Comparison of ENCODE assay signal across 26 cellular contexts in the genomic region with DNA sequence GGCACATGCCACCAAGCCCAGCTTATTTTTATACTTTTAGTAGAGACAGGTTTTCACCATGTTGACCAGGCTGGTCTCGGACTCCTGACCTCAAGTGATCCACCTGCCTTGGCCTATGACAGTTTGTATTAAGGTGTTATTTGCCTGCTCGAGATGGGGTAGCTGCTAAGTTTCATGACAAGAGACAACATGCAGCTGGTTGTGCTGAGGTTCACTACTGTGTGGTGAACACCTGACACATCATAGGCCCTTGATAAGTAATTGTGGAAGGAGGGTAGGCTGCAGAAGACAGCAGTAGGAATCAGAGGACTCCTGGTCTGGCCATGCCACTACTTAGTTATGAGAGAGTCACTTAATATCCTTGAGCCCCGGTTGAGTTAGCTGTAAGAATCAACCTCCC. TPM values are rescaled to one million over a fixed set of nuclear protein-coding genes. Genes with fewer than 3 reads are reported as not detected.
DNase-seq lines count a peak whose midpoint lies in the region; ATAC-seq, FAIRE-seq and TF ChIP-seq lines count a peak whose summit lies in the region.
"Had no signal": no experiment of that assay in that cellular context is flagged by ENCODE, and none has a peak within 500 bp of the region (broad histone marks: within the 10 kb centered on the region; RNA-seq: fewer than 3 reads in every experiment).

No MANE protein-coding gene starts in this region.

- H3K9me3 Mint-ChIP-seq in endothelial cell (ENCODE audit: unreplicated experiment): no peaks in the 10 kb centered on the region
- H3K9me3 Mint-ChIP-seq: activated CD4-positive, alpha-beta T cell treated with anti-CD3 and anti-CD28 coated beads, Interleukin-2, amount 10 ng/mL, durations not matched to agents 24 days and 14 days had no signal

- no peaks in the 10 kb centered on the region for H3K27me3 Mint-ChIP-seq in endothelial cell (ENCODE audit: unreplicated experiment)
- H3K27me3 Mint-ChIP-seq: activated CD4-positive, alpha-beta T cell treated with anti-CD3 and anti-CD28 coated beads, Interleukin-2, amount 10 ng/mL, durations not matched to agents 24 days and 14 days had no signal

- H3K4me1 Mint-ChIP-seq in endothelial cell (ENCODE audit: unreplicated experiment): peaks cover 14% of the 10 kb centered on the region
- H3K4me1 Mint-ChIP-seq: activated CD4-positive, alpha-beta T cell treated with anti-CD3 and anti-CD28 coated beads, Interleukin-2, amount 10 ng/mL, durations not matched to agents 24 days and 14 days had no signal

- no peak for TF ChIP-seq CTCF in endothelial cell (IDR thresholded peaks at IDR 0.05; ENCODE audit: unreplicated experiment)

- no peak overlapping the region for H3K4me3 Mint-ChIP-seq in endothelial cell (ENCODE audit: unreplicated experiment)
- H3K4me3 Mint-ChIP-seq: activated CD4-positive, alpha-beta T cell treated with anti-CD3 and anti-CD28 coated beads, Interleukin-2, amount 10 ng/mL, durations not matched to agents 24 days and 14 days; activated naive CD8-positive, alpha-beta T cell had no signal

- peak; percentile 9 for ATAC-seq in GM21390 (IDR thresholded peaks at IDR 0.05; ENCODE audit: unreplicated experiment)
- peak; percentile 27 for ATAC-seq in HG02852 (IDR thresholded peaks at IDR 0.05; ENCODE audit: unreplicated experiment)
- peak; percentile 26 for ATAC-seq in HG03442 (IDR thresholded peaks at IDR 0.05; ENCODE audit: unreplicated experiment)
- ATAC-seq in GM21367 (IDR thresholded peaks at IDR 0.05; ENCODE audit: unreplicated experiment): no peak
- ATAC-seq in GM18520 (IDR thresholded peaks at IDR 0.05; ENCODE audit: unreplicated experiment): no peak
- ATAC-seq: A549 had no signal

- FAIRE-seq in GM12891 (lab: Jason Lieb, UNC): peak; percentile 9
- FAIRE-seq: A549 had no signal

- no peak for DNase-seq in GM12891 (ENCODE audit: insufficient read length, low spot score)
- DNase-seq in endothelial cell (ENCODE audit: low spot score): no peak
- no peak for DNase-seq in stimulated activated CD4-positive, alpha-beta T cell treated with anti-CD3 and anti-CD28 coated beads, Interleukin-4, amount 100 ng/mL, for 4 hours
- DNase-seq: activated CD4-positive, alpha-beta T cell treated with anti-CD3 and anti-CD28 coated beads, Interleukin-2, amount 10 ng/mL, durations not matched to agents 24 days and 14 days; cerebellar nuclear complex; erythroblast; foreskin melanocyte; hypothalamus; islet precursor cell; Karpas-422; NCI-H1048; NCI-H2029; NCI-H226; NCI-H82; occipital lobe; PC-9; SJCRH30; stimulated activated CD8-positive, alpha-beta memory T cell treated with anti-CD3 and anti-CD28 coated beads, Interleukin-4, amount 100 ng/mL, for 48 hours had no signal

- no peak overlapping the region for H3K27ac Mint-ChIP-seq in endothelial cell (ENCODE audit: unreplicated experiment)
- H3K27ac Mint-ChIP-seq: activated CD4-positive, alpha-beta T cell treated with anti-CD3 and anti-CD28 coated beads, Interleukin-2, amount 10 ng/mL, durations not matched to agents 24 days and 14 days; activated naive CD8-positive, alpha-beta T cell had no signal

- no peak for TF ChIP-seq POLR2A in GM12891 (IDR thresholded peaks at IDR 0.05; ENCODE audit: low read depth, low read length)

- H3K36me3 Mint-ChIP-seq in endothelial cell (ENCODE audit: low read depth, unreplicated experiment): peaks cover 23% of the 10 kb centered on the region
- H3K36me3 Mint-ChIP-seq: activated naive CD8-positive, alpha-beta T cell had no signal

TF ChIP-seq in GM12891, 5 proteins besides CTCF, POLR2A, EP300 and RAD21:
- TF ChIP-seq PAX5 (IDR thresholded peaks at IDR 0.05; ENCODE audit: insufficient read depth, low read length, severe bottlenecking): no peak
- TF ChIP-seq TAF1 (IDR thresholded peaks at IDR 0.05; ENCODE audit: low read depth, low read length): no peak
- TF ChIP-seq POLR2AphosphoS5 (IDR thresholded peaks at IDR 0.05; ENCODE audit: low read depth, low read length): no peak
- no peak for TF ChIP-seq POU2F2 (IDR thresholded peaks at IDR 0.05; ENCODE audit: low read depth, low read length)
- TF ChIP-seq SPI1 (IDR thresholded peaks at IDR 0.05; ENCODE audit: low read depth, low read length): no peak

RNA-seq across cellular contexts. Expression of a gene that starts 46.2 kb away (rescaled TPM):
- polyA plus RNA-seq in GM12891 (2012; ENCODE audit: low read depth, missing spikeins): 0.22 TPM
- total RNA-seq in endothelial cell (ENCODE audit: unreplicated experiment): 33.5 TPM
- total RNA-seq: activated CD4-positive, alpha-beta T cell treated with anti-CD3 and anti-CD28 coated beads, Interleukin-2, amount 10 ng/mL, durations not matched to agents 24 days and 14 days; SJCRH30; T-helper 1 cell treated with Interleukin-12 subunit alpha and Interleukin-12 subunit beta and Interleukin-4 antibody, amounts not matched to agents 30 ng/mL and 1 ng/mL, for 36 hours had no signal

Comparison
In these comparisons a context has a peak if more than half of its experiments do, and no peak if none do; other contexts are left out.
1. ATAC-seq: peak in GM21390 (single experiment), HG02852 (single experiment) and HG03442 (single experiment); none in GM21367 (single experiment) and GM18520 (single experiment).